12 cellular contexts compared by ENCODE assay signal in the genomic region with DNA sequence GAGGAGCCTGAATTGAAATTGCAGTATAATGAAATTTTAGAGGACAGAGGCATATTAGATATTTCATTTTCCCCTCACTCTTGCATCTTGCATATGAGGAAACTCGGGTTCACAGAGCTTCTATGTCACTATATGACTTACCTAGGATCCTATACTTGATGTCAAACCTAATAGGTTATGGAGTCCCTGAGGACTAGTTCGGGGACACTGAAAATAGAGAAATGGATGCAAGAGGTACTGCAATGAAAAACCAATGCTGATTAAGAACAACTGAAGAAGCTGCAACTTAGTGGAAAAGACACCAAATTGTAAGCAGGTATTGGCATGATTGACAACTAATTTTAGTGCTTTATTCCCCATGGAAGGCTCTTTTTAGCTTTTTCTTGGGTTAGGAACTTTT.
DNase-seq lines count a peak whose midpoint lies in the region; ATAC-seq lines count a peak whose summit lies in the region.
"Had no signal": no experiment of that assay in that cellular context is flagged by ENCODE, and none has a peak within 500 bp of the region (broad histone marks: within the 10 kb centered on the region; RNA-seq: fewer than 3 reads in every experiment).

No MANE protein-coding gene starts in this region.

- peak; percentile 63 for ATAC-seq in Right ventricle myocardium superior (ENCODE audit: poor library complexity)
- ATAC-seq in left ventricle myocardium superior, result no peak

- H3K4me3 ChIP-seq in SJCRH30, result no peak overlapping the region
- H3K4me3 ChIP-seq in iPS-20b (ENCODE audit: low read length), result peak overlapping the region; percentile 9; the same call in 1 of the 2 replicates
- no peak overlapping the region for H3K4me3 ChIP-seq in H7 (ENCODE audit: insufficient read depth, low read depth, low read length)
- H3K4me3 ChIP-seq: adrenal gland had no signal

- peak overlapping the region; percentile 3; the same call in 1 of the 2 replicates for H3K27ac ChIP-seq in SJCRH30
- no peak overlapping the region for H3K27ac ChIP-seq in iPS-20b (ENCODE audit: low read length)
- H3K27ac ChIP-seq: adrenal gland had no signal

- peak overlapping the region; percentile 21; the same call in 1 of the 2 replicates for H3K9ac ChIP-seq in iPS-20b (ENCODE audit: low read depth, low read length)

- intact Hi-C loops in Right ventricle myocardium superior (cut with DNase I) (no loop called here), left ventricle myocardium superior (cut with micrococcal nuclease) (no loop called here)

- H3K27me3 ChIP-seq in SJCRH30, result no peaks in the 10 kb centered on the region
- H3K27me3 ChIP-seq in iPS-20b (ENCODE audit: insufficient read depth, low read length), result no peaks in the 10 kb centered on the region
- H3K27me3 ChIP-seq in H7 (ENCODE audit: control insufficient read depth, insufficient read depth, low read length), result no peaks in the 10 kb centered on the region
- H3K27me3 ChIP-seq: adrenal gland had no signal

- H3K4me1 ChIP-seq in SJCRH30, result peaks cover 14% of the 10 kb centered on the region; the same call in 1 of the 2 replicates
- H3K4me1 ChIP-seq in iPS-20b (ENCODE audit: insufficient read depth, low read length), result peaks cover 21% of the 10 kb centered on the region; the same call in 1 of the 2 replicates
- H3K4me1 ChIP-seq: adrenal gland had no signal

- H3K9me3 ChIP-seq in SJCRH30 (replicated peaks) (no peaks in the 10 kb centered on the region), iPS-20b (ENCODE audit: insufficient read depth, low read depth, low read length) (no peaks in the 10 kb centered on the region)
- H3K9me3 ChIP-seq: adrenal gland had no signal

- no peaks in the 10 kb centered on the region for H3K36me3 ChIP-seq in SJCRH30
- no peaks in the 10 kb centered on the region for H3K36me3 ChIP-seq in iPS-20b (ENCODE audit: insufficient read depth, low read depth, low read length)
- H3K36me3 ChIP-seq in H7 (replicated peaks; ENCODE audit: control insufficient read depth, insufficient read depth, low read length), result no peaks in the 10 kb centered on the region
- H3K36me3 ChIP-seq: adrenal gland had no signal

- DNase-seq in Right ventricle myocardium superior, result no peak
- DNase-seq in left ventricle myocardium superior, result no peak
- DNase-seq in SJCRH30, result peak in 1 of 2 experiments; percentile 9
- no peak for DNase-seq in dermis blood vessel endothelial cell
- DNase-seq in NCI-H2029 (lab: John Stamatoyannopoulos, UW), result no peak
- DNase-seq in H7, result no peak
- DNase-seq: activated CD4-positive, alpha-beta T cell treated with anti-CD3 and anti-CD28 coated beads for 1 hour; activated T-cell treated with anti-CD3 and anti-CD28 coated beads, Interleukin-2, amount 50 U/mL, for 24 hours; KG1; posterior cingulate gyrus had no signal
